In the genomic region with DNA sequence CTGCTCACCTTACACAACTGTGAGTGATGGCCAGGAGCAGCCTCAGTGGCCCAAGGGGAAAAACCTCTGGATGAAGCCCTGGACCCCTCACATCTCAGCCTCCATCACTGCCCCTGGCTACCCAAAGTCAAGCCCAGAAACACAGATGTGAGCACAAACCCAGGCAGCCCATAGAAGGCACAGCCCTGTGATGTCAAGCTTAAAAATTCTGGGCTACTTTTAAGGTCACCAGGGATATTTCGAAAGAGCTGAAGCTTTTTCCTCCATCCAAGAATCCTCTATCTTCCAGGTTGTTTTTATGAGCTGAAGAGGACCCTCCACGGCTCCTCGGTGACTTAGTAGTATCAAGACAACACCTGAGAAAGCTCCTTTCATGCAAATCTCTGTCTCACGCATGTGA, we compare ENCODE assay signal across 23 cellular contexts. TPM values are rescaled to one million over a fixed set of nuclear protein-coding genes. Genes with fewer than 3 reads are reported as not detected.
DNase-seq lines count a peak whose midpoint lies in the region; ATAC-seq and TF ChIP-seq lines count a peak whose summit lies in the region.
"Had no signal": no experiment of that assay in that cellular context is flagged by ENCODE, and none has a peak within 500 bp of the region (broad histone marks: within the 10 kb centered on the region; RNA-seq: fewer than 3 reads in every experiment).

No MANE protein-coding gene starts in this region.

- H3K27me3 Mint-ChIP-seq in Calu3 (ENCODE audit: unreplicated experiment) (no peaks in the 10 kb centered on the region), neural progenitor cell (ENCODE audit: insufficient read depth, low read depth) (peaks cover 4% of the 10 kb centered on the region)
- peaks cover 2% of the 10 kb centered on the region for H3K27me3 Mint-ChIP-seq in dendritic cell treated with granulocyte-macrophage colony-stimulating factor and Interleukin-4, amounts not matched to agents 40 ng/mL and 50 ng/mL, for 4 days
- H3K27me3 Mint-ChIP-seq: IgD-negative memory B cell; naive thymus-derived CD8-positive, alpha-beta T cell had no signal

- H3K27me3 ChIP-seq in NT2/D1 (ENCODE audit: insufficient read depth, insufficient read length) (peaks cover 4% of the 10 kb centered on the region), neural progenitor cell (no peaks in the 10 kb centered on the region)
- H3K27me3 ChIP-seq: ascending aorta, Peyer's patch, SJCRH30, tibial nerve had no signal

- no peak for ATAC-seq in HG03196 (IDR thresholded peaks at IDR 0.05; ENCODE audit: unreplicated experiment)
- no peak for ATAC-seq in GM18867 (IDR thresholded peaks at IDR 0.05; ENCODE audit: unreplicated experiment)
- ATAC-seq: naive thymus-derived CD8-positive, alpha-beta T cell had no signal

- no peaks in the 10 kb centered on the region for H3K9me3 Mint-ChIP-seq in Calu3 (ENCODE audit: low read depth, unreplicated experiment)
- no peaks in the 10 kb centered on the region for H3K9me3 Mint-ChIP-seq in dendritic cell treated with granulocyte-macrophage colony-stimulating factor and Interleukin-4, amounts not matched to agents 40 ng/mL and 50 ng/mL, for 4 days
- H3K9me3 Mint-ChIP-seq in neural progenitor cell = no peaks in the 10 kb centered on the region
- H3K9me3 Mint-ChIP-seq: IgD-negative memory B cell; naive thymus-derived CD8-positive, alpha-beta T cell had no signal

- no peaks in the 10 kb centered on the region for H4K20me1 ChIP-seq in neural progenitor cell (ENCODE audit: low read depth)

- no peak overlapping the region for H3K9ac ChIP-seq in NT2/D1 (ENCODE audit: insufficient read length, low read depth)
- H3K9ac ChIP-seq in neural progenitor cell = no peak overlapping the region

- no peak overlapping the region for H3K4me2 ChIP-seq in neural progenitor cell

- no peaks in the 10 kb centered on the region for H3F3A ChIP-seq in neural progenitor cell (ENCODE audit: low read depth)

- no peaks in the 10 kb centered on the region for H3K9me3 ChIP-seq in NT2/D1 (ENCODE audit: insufficient read depth, low read length)
- no peaks in the 10 kb centered on the region for H3K9me3 ChIP-seq in neural progenitor cell (ENCODE audit: low read depth)
- H3K9me3 ChIP-seq: ascending aorta, Peyer's patch, SJCRH30, tibial nerve had no signal

- no peak for TF ChIP-seq CTCF in Calu3 (IDR thresholded peaks at IDR 0.05; ENCODE audit: unreplicated experiment)
- TF ChIP-seq CTCF in neural progenitor cell (IDR thresholded peaks at IDR 0.05) = no peak

- no peaks in the 10 kb centered on the region for H3K79me2 ChIP-seq in neural progenitor cell (ENCODE audit: low read depth)

- H3K4me1 Mint-ChIP-seq in Calu3 (ENCODE audit: low read depth, unreplicated experiment) (peaks cover 68% of the 10 kb centered on the region), neural progenitor cell (peaks cover 34% of the 10 kb centered on the region)
- peaks cover 60% of the 10 kb centered on the region for H3K4me1 Mint-ChIP-seq in dendritic cell treated with granulocyte-macrophage colony-stimulating factor and Interleukin-4, amounts not matched to agents 40 ng/mL and 50 ng/mL, for 4 days (ENCODE audit: low read depth)

- H3K4me3 Mint-ChIP-seq in Calu3 (ENCODE audit: low read depth, unreplicated experiment) = no peak overlapping the region
- no peak overlapping the region for H3K4me3 Mint-ChIP-seq in dendritic cell treated with granulocyte-macrophage colony-stimulating factor and Interleukin-4, amounts not matched to agents 40 ng/mL and 50 ng/mL, for 4 days
- no peak overlapping the region for H3K4me3 Mint-ChIP-seq in neural progenitor cell
- H3K4me3 Mint-ChIP-seq: IgD-negative memory B cell had no signal

- H3K27ac Mint-ChIP-seq in Calu3 (ENCODE audit: unreplicated experiment) = peak overlapping the region; percentile 1
- H3K27ac Mint-ChIP-seq in dendritic cell treated with granulocyte-macrophage colony-stimulating factor and Interleukin-4, amounts not matched to agents 40 ng/mL and 50 ng/mL, for 4 days = peak overlapping the region; percentile 50
- H3K27ac Mint-ChIP-seq in neural progenitor cell = peak overlapping the region; percentile 74
- H3K27ac Mint-ChIP-seq: IgD-negative memory B cell had no signal

- no peak overlapping the region for H3K4me3 ChIP-seq in NT2/D1 (ENCODE audit: insufficient read length, low read depth)
- no peak overlapping the region for H3K4me3 ChIP-seq in neural progenitor cell
- H3K4me3 ChIP-seq: ascending aorta, Peyer's patch, SJCRH30, tibial nerve had no signal

- no peak overlapping the region for H3K27ac ChIP-seq in neural progenitor cell
- H3K27ac ChIP-seq: ascending aorta, C4-2B, SJCRH30 had no signal

- intact Hi-C loops in Calu3 (cut with micrococcal nuclease; ENCODE audit: unreplicated experiment) = loop anchor here (10.0 kb wide), 1 partner anchor 422 kb away; no protein-coding TSS in a partner anchor
- intact Hi-C loops in dendritic cell treated with granulocyte-macrophage colony-stimulating factor and Interleukin-4, amounts not matched to agents 40 ng/mL and 50 ng/mL, for 4 days (cut with micrococcal nuclease) = no loop called here

- H3K36me3 ChIP-seq in NT2/D1 (ENCODE audit: insufficient read depth, insufficient read length, low read length) (no peaks in the 10 kb centered on the region), neural progenitor cell (no peaks in the 10 kb centered on the region)
- H3K36me3 ChIP-seq: ascending aorta, Peyer's patch, SJCRH30, tibial nerve had no signal

- CTCF ChIA-PET in Calu3 (lab: Charles Lee) = no interaction called here

- H3K36me3 Mint-ChIP-seq in Calu3 (ENCODE audit: insufficient read depth, unreplicated experiment) (peaks cover 30% of the 10 kb centered on the region), neural progenitor cell (no peaks in the 10 kb centered on the region)
- no peaks in the 10 kb centered on the region for H3K36me3 Mint-ChIP-seq in dendritic cell treated with granulocyte-macrophage colony-stimulating factor and Interleukin-4, amounts not matched to agents 40 ng/mL and 50 ng/mL, for 4 days (ENCODE audit: low read depth)
- H3K36me3 Mint-ChIP-seq: IgD-negative memory B cell; naive thymus-derived CD8-positive, alpha-beta T cell had no signal

- H3K4me1 ChIP-seq in NT2/D1 (ENCODE audit: insufficient read depth, insufficient read length) (peaks cover 12% of the 10 kb centered on the region), neural progenitor cell (no peaks in the 10 kb centered on the region)

- no TSS peak for BruUV-seq in Calu3 (replicated peaks; lab: Mats Ljungman, UMichigan)

- DNase-seq in Calu3 (no peak), NT2/D1 (ENCODE audit: low read depth, low spot score) (peak; percentile 23), neural progenitor cell (ENCODE audit: low spot score) (no peak), SW 1271 (lab: John Stamatoyannopoulos, UW) (no peak)
- DNase-seq: activated CD4-positive, alpha-beta T cell treated with anti-CD3 and anti-CD28 coated beads, Interleukin-2, amount 50 U/mL, for 48 hours; activated CD8-positive, alpha-beta memory T cell treated with anti-CD3 and anti-CD28 coated beads, Interleukin-2, amount 50 U/mL, for 48 hours; activated naive CD4-positive, alpha-beta T cell treated with anti-CD3 and anti-CD28 coated beads, Interleukin-2, amount 50 U/mL, for 16 hours; kidney; naive thymus-derived CD8-positive, alpha-beta T cell; NCI-H1092; NCI-H187; NCI-H2171 treated with DMSO at 0.1 percent for 48 hours; NCI-H524; SJCRH30; T-helper 1 cell had no signal

- H2AFZ ChIP-seq in neural progenitor cell (replicated peaks) = no peak overlapping the region

RNA-seq across cellular contexts. Expression of gene LIPC, which starts 11.5 kb away (rescaled TPM):
- total RNA-seq in Calu3 (2022) (0.49 TPM in 1 of 2 replicates, not detected in the other), neural progenitor cell (ENCODE audit: low replicate concordance) (not detected in 2 replicates)
- total RNA-seq: ascending aorta had no signal

Comparison
In these comparisons a context has a peak if more than half of its experiments do, and no peak if none do; other contexts are left out.
1. H3K27ac Mint-ChIP-seq: peak in every context shown above with its lines; median percentile 74 in neural progenitor cell; 50 in dendritic cell treated with granulocyte-macrophage colony-stimulating factor and Interleukin-4, amounts not matched to agents 40 ng/mL and 50 ng/mL, for 4 days; 1 in Calu3.